ENCODE assay signal across 29 cellular contexts in genomic region chr1:88039240-88039639, GRCh38.
"Had no signal": no experiment of that assay in that cellular context is flagged by ENCODE, and none has a peak within 500 bp of the region (broad histone marks: within the 10 kb centered on the region; RNA-seq: fewer than 3 reads in every experiment).

No MANE protein-coding gene starts in this region.

- H3K36me3 ChIP-seq: stomach, suprapubic skin, thoracic aorta, thyroid gland, tibial artery, tibial nerve, transverse colon, upper lobe of left lung, upper lobe of right lung, uterus, vagina had no signal

- H3K27ac Mint-ChIP-seq: stimulated activated effector memory CD8-positive, alpha-beta T cell treated with anti-CD3 and anti-CD28 coated beads, Interleukin-12 subunit alpha, Interleukin-12 subunit beta, amount 100 ng/mL, for 72 hours; stimulated activated memory B cell treated with anti-CD40 and anti-IgM and Interleukin-4, amounts not matched to agents 10 μg/mL and 1 μg/mL and 100 μg/mL, for 72 hours; stimulated activated naive B cell treated with anti-CD40 and anti-IgM and Interleukin-4, amounts not matched to agents 10 μg/mL and 1 μg/mL and 100 μg/mL, for 72 hours; stimulated activated naive CD8-positive, alpha-beta T cell treated with anti-CD3 and anti-CD28 coated beads, Interleukin-15, amount 100 ng/mL, for 72 hours; stimulated activated naive CD8-positive, alpha-beta T cell treated with anti-CD3 and anti-CD28 coated beads, Interleukin-15, Interleukin-2, amounts not matched to agents 100 ng/mL and 50 ng/mL, for 24 hours; type B pancreatic cell had no signal

- H3K4me1 ChIP-seq: stomach, thyroid gland, tibial artery, tibial nerve, transverse colon, upper lobe of left lung, upper lobe of right lung, uterus, vagina had no signal

- H3K27me3 ChIP-seq: stomach, suprapubic skin, testis, thyroid gland, tibial artery, tibial nerve, transverse colon, upper lobe of left lung, upper lobe of right lung, uterus, vagina had no signal

- H3K4me1 Mint-ChIP-seq: stimulated activated effector memory CD8-positive, alpha-beta T cell treated with anti-CD3 and anti-CD28 coated beads, Interleukin-12 subunit alpha, Interleukin-12 subunit beta, amount 100 ng/mL, for 72 hours; stimulated activated memory B cell treated with anti-CD40 and anti-IgM and Interleukin-4, amounts not matched to agents 10 μg/mL and 1 μg/mL and 100 μg/mL, for 72 hours; stimulated activated naive B cell treated with anti-CD40 and anti-IgM and Interleukin-4, amounts not matched to agents 10 μg/mL and 1 μg/mL and 100 μg/mL, for 72 hours; stimulated activated naive CD8-positive, alpha-beta T cell treated with anti-CD3 and anti-CD28 coated beads, Interleukin-15, amount 100 ng/mL, for 72 hours had no signal

- H3K4me3 Mint-ChIP-seq: stimulated activated effector memory CD8-positive, alpha-beta T cell treated with anti-CD3 and anti-CD28 coated beads, Interleukin-12 subunit alpha, Interleukin-12 subunit beta, amount 100 ng/mL, for 72 hours; stimulated activated memory B cell treated with anti-CD40 and anti-IgM and Interleukin-4, amounts not matched to agents 10 μg/mL and 1 μg/mL and 100 μg/mL, for 72 hours; stimulated activated naive B cell treated with anti-CD40 and anti-IgM and Interleukin-4, amounts not matched to agents 10 μg/mL and 1 μg/mL and 100 μg/mL, for 72 hours; stimulated activated naive CD8-positive, alpha-beta T cell treated with anti-CD3 and anti-CD28 coated beads, Interleukin-15, amount 100 ng/mL, for 72 hours; stimulated activated naive CD8-positive, alpha-beta T cell treated with anti-CD3 and anti-CD28 coated beads, Interleukin-15, Interleukin-2, amounts not matched to agents 100 ng/mL and 50 ng/mL, for 24 hours; type B pancreatic cell had no signal

- ATAC-seq: stimulated activated effector memory CD8-positive, alpha-beta T cell treated with anti-CD3 and anti-CD28 coated beads, Interleukin-12 subunit alpha, Interleukin-12 subunit beta, amount 100 ng/mL, for 72 hours; stimulated activated memory B cell treated with anti-CD40 and anti-IgM and Interleukin-4, amounts not matched to agents 10 μg/mL and 1 μg/mL and 100 μg/mL, for 72 hours; stimulated activated naive B cell treated with anti-CD40 and anti-IgM and Interleukin-4, amounts not matched to agents 10 μg/mL and 1 μg/mL and 100 μg/mL, for 72 hours; stimulated activated naive CD8-positive, alpha-beta T cell treated with anti-CD3 and anti-CD28 coated beads, Interleukin-15, amount 100 ng/mL, for 72 hours; stimulated activated naive CD8-positive, alpha-beta T cell treated with anti-CD3 and anti-CD28 coated beads, Interleukin-15, Interleukin-2, amounts not matched to agents 100 U/mL and 50 U/mL, for 24 hours; upper lobe of right lung had no signal

- DNase-seq: stimulated activated CD4-positive, alpha-beta T cell treated with anti-CD3 and anti-CD28 coated beads, Interleukin-2, amount 100 ng/mL, for 48 hours; stimulated activated CD4-positive, alpha-beta T cell treated with anti-CD3 and anti-CD28 coated beads, Interleukin-4, amount 100 ng/mL, for 1 hour; stimulated activated CD4-positive, alpha-beta T cell treated with anti-CD3 and anti-CD28 coated beads, Interleukin-4, amount 100 ng/mL, for 24 hours; stimulated activated CD4-positive, alpha-beta T cell treated with anti-CD3 and anti-CD28 coated beads, Interleukin-4, amount 100 ng/mL, for 4 hours; stimulated activated CD8-positive, alpha-beta memory T cell treated with anti-CD3 and anti-CD28 coated beads, Interleukin-4, amount 100 ng/mL, for 48 hours; stimulated activated naive B cell treated with anti-CD40 and anti-IgM and Interleukin-4, amounts not matched to agents 10 μg/mL and 1 μg/mL and 100 μg/mL, for 72 hours; stimulated activated naive CD4-positive, alpha-beta T cell; stimulated activated naive CD4-positive, alpha-beta T cell treated with Interleukin-2 at 50 U/mL for 16 hours; stimulated activated naive CD8-positive, alpha-beta T cell treated with anti-CD3 and anti-CD28 coated beads, Interleukin-15, amount 100 ng/mL, for 72 hours; stimulated activated naive CD8-positive, alpha-beta T cell treated with anti-CD3 and anti-CD28 coated beads, Interleukin-15, Interleukin-2, amounts not matched to agents 100 U/mL and 50 U/mL, for 24 hours; stomach; substantia nigra; testis; thyroid gland; tibial artery; transverse colon; trophoblast cell; upper lobe of left lung; upper lobe of right lung; uterus had no signal

- H3K27ac ChIP-seq: stomach, suprapubic skin, testis, thoracic aorta, thyroid gland, tibial artery, tibial nerve, transverse colon, upper lobe of left lung, upper lobe of right lung, uterus, vagina had no signal

- H3K4me3 ChIP-seq: stomach, suprapubic skin, testis, thoracic aorta, thyroid gland, tibial artery, tibial nerve, transverse colon, upper lobe of left lung, upper lobe of right lung, uterus, vagina had no signal

- FAIRE-seq: urothelium cell line had no signal

- H3K9me3 ChIP-seq: suprapubic skin, testis, thyroid gland, vagina had no signal

- H3K36me3 Mint-ChIP-seq: stimulated activated effector memory CD8-positive, alpha-beta T cell treated with anti-CD3 and anti-CD28 coated beads, Interleukin-12 subunit alpha, Interleukin-12 subunit beta, amount 100 ng/mL, for 72 hours; type B pancreatic cell had no signal

- H3K27me3 Mint-ChIP-seq: type B pancreatic cell had no signal
